In the genomic region with DNA sequence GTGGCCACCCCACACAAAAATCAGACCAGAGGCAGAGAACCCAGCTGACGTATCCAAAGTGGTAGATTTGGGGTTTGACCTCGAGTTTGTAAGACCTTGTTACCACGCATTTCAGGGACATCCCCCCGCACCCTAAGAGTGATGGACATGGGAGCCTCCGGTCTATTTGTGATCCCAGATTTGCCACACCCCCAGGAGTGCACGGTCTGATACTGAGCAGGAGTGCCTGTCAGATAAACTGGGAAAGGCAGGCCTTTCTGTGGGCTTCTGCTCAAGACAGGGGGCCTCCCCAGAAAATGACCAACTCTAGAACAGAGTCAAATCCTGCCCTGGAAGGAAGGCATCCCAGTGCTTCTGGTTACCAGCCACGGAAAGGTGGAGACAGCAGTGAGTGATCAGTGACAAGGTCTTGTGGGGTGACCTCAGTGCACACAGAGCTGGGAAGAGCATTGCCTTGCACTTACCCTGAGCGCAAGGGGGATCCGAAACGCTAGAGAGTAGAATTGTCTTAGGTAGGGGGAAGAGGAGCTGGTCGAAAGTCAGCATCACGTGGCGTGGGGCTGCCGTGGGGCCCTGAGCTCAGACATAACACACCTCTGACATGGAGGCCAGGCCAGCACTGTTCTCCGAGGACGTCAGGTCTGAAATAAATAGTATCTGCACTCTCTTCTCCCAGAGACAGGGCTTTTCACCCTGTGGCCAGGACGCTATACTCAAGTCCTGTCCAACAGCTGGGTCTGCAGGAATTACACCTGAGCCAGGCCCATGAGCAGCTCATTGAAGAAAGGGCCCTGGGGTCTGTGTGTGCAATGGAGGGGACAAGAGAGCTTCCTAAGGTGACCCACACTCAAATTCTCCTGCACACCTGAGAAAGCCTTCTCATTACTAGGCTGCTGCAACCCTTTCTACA, we compare ENCODE assay signal across 20 cellular contexts.
DNase-seq lines count a peak whose midpoint lies in the region; TF ChIP-seq lines count a peak whose summit lies in the region.
"Had no signal": no experiment of that assay in that cellular context is flagged by ENCODE, and none has a peak within 500 bp of the region (broad histone marks: within the 10 kb centered on the region; RNA-seq: fewer than 3 reads in every experiment).

No MANE protein-coding gene starts in this region.

- H3K27ac ChIP-seq in H9 (ENCODE audit: insufficient read length, low read depth, low read length) (no peak overlapping the region), VCaP (peak overlapping the region; percentile 59), spleen (no peak overlapping the region)
- H3K27ac ChIP-seq: Peyer's patch had no signal

- H3K4ac ChIP-seq in H9 (ENCODE audit: low read depth, low read length) = no peak overlapping the region

- no peak overlapping the region for H2BK20ac ChIP-seq in H9 (ENCODE audit: low read depth, low read length, poor library complexity, severe bottlenecking)

- H3K79me2 ChIP-seq in H9 (ENCODE audit: insufficient read depth, low read length) = no peaks in the 10 kb centered on the region

- no peak overlapping the region for H2AFZ ChIP-seq in H9 (ENCODE audit: low read length)

- H4K8ac ChIP-seq in H9 (replicated peaks; ENCODE audit: insufficient read length, low read depth, low read length) = no peak overlapping the region

- no peak overlapping the region for H4K91ac ChIP-seq in H9 (ENCODE audit: insufficient read length, low read depth, low read length)

- H3K9me3 Mint-ChIP-seq in H9 = no peaks in the 10 kb centered on the region; a peak in 2 of 5 replicates

- DNase-seq in H9 = peak; percentile 10
- DNase-seq in islet precursor cell = peak; percentile 37
- peak; percentile 51 for DNase-seq in spleen
- no peak for DNase-seq in GM10266 (ENCODE audit: extremely low spot score)
- DNase-seq in DMS153 (lab: John Stamatoyannopoulos, UW) = no peak
- no peak for DNase-seq in NCI-H345 treated with DMSO at 0.1 percent for 48 hours (lab: John Stamatoyannopoulos, UW; ENCODE audit: unreplicated experiment)
- DNase-seq: CD4-positive, CD25-positive, alpha-beta regulatory T cell; DMS79 treated with DMSO at 0.1 percent for 48 hours; H7; HFFc6; Kasumi-1; NCI-H1417; NCI-H1694 treated with DMSO at 0.1 percent for 48 hours; NCI-H2081 treated with DMSO at 0.1 percent for 48 hours; NCI-H2171 treated with DMSO at 0.1 percent for 48 hours; NCI-H446; NCI-H526 had no signal

- no peak for TF ChIP-seq CTCF in H9 (conservative IDR thresholded peaks at IDR 0.05)
- TF ChIP-seq CTCF in VCaP (conservative IDR thresholded peaks at IDR 0.05) = no peak
- no peak for TF ChIP-seq CTCF in spleen (IDR thresholded peaks at IDR 0.05 in 8 of 11, conservative IDR thresholded peaks at IDR 0.05 in 3 of 11)
- TF ChIP-seq CTCF in GM10266 (IDR thresholded peaks at IDR 0.05; ENCODE audit: control insufficient read depth, insufficient read depth, low read depth, missing control alignments) = no peak

- no peaks in the 10 kb centered on the region for H3K23me2 ChIP-seq in H9 (ENCODE audit: insufficient read length, low read depth, low read length, poor library complexity, severe bottlenecking)

- no peak for TF ChIP-seq POLR2A in spleen (IDR thresholded peaks at IDR 0.05)

- H3K79me1 ChIP-seq in H9 (ENCODE audit: insufficient read depth, low read depth, low read length, poor library complexity, severe bottlenecking) = no peaks in the 10 kb centered on the region

- H3K9me3 ChIP-seq in H9 (ENCODE audit: control insufficient read depth, low read depth, low read length) = no peaks in the 10 kb centered on the region
- H3K9me3 ChIP-seq in spleen = no peaks in the 10 kb centered on the region
- H3K9me3 ChIP-seq: Peyer's patch had no signal

- H3K56ac ChIP-seq in H9 (ENCODE audit: insufficient read length, low read depth, low read length) = no peak overlapping the region

- no peak overlapping the region for H3K9ac ChIP-seq in H9 (ENCODE audit: extremely low read depth, insufficient read length, low read length)

- H3K23ac ChIP-seq in H9 (ENCODE audit: insufficient read length, low read depth, low read length) = no peak overlapping the region

- no CpG with 5 or more reads among the region's 17 CpGs for WGBS in H9 (ENCODE audit: extremely low coverage, insufficient read length, low lambda C conversion rate)
- 74 to 90% (median 83%) methylated on average over 17 of the region's 17 CpGs for WGBS in spleen, 5 donors

- intact Hi-C loops in spleen (cut with DNase I; ENCODE audit: low total_unique reads) = no loop called here

- H3K27me3 ChIP-seq in H9 (ENCODE audit: insufficient read depth, low read length) (no peaks in the 10 kb centered on the region), spleen (replicated peaks in 1 of 7) (peaks cover 0 to 20% (median 0%) of the 10 kb centered on the region in 7 donors)
- H3K27me3 ChIP-seq: Peyer's patch had no signal

- no peak overlapping the region for H3K4me2 ChIP-seq in H9 (ENCODE audit: insufficient read depth, insufficient read length, low read length)

- no peak overlapping the region for H2AK5ac ChIP-seq in H9 (ENCODE audit: insufficient read length, low read length)

- H2BK15ac ChIP-seq in H9 (ENCODE audit: low read depth, low read length) = no peak overlapping the region

- no peaks in the 10 kb centered on the region for H3K36me3 ChIP-seq in spleen
- H3K36me3 ChIP-seq: Peyer's patch had no signal

- no peak overlapping the region for H3K4me3 ChIP-seq in spleen
- H3K4me3 ChIP-seq: GM12878, Peyer's patch had no signal

- no peak overlapping the region for H4K5ac ChIP-seq in H9 (ENCODE audit: insufficient read length, low read depth, low read length)

- no peak overlapping the region for H2BK120ac ChIP-seq in H9 (ENCODE audit: low read depth, low read length, poor library complexity, severe bottlenecking)

- no peak overlapping the region for H3T11ph ChIP-seq in H9 (ENCODE audit: low read length)

- peak overlapping the region in 1 of 3 experiments; percentile 4; a peak in 1 of 7 replicates for H3K27ac Mint-ChIP-seq in H9
- H3K27ac Mint-ChIP-seq: CD4-positive, CD25-positive, alpha-beta regulatory T cell; HFFc6 had no signal

- no peaks in the 10 kb centered on the region; a peak in 1 of 7 replicates for H3K36me3 Mint-ChIP-seq in H9 (ENCODE audit: insufficient read depth in 1 of 3, low read depth in 3 of 3)
- H3K36me3 Mint-ChIP-seq: CD4-positive, CD25-positive, alpha-beta regulatory T cell had no signal

- no peak overlapping the region for H3K4me3 Mint-ChIP-seq in H9
- H3K4me3 Mint-ChIP-seq: CD4-positive, CD25-positive, alpha-beta regulatory T cell; HFFc6 had no signal

- H3K18ac ChIP-seq in H9 (ENCODE audit: insufficient read length, low read depth, low read length) = no peak overlapping the region

- H2BK5ac ChIP-seq in H9 (ENCODE audit: insufficient read length, low read length) = no peak overlapping the region

- H3K4me1 Mint-ChIP-seq in H9 = 0 out of 4 replicates have a peak, but pooled peaks cover 0 to 8% of the 10 kb centered on the region in 2 experiments
- H3K4me1 Mint-ChIP-seq: CD4-positive, CD25-positive, alpha-beta regulatory T cell had no signal

- H3K14ac ChIP-seq in H9 (ENCODE audit: insufficient read depth, low read length) = no peak overlapping the region

- no peak overlapping the region for H2BK12ac ChIP-seq in H9 (ENCODE audit: insufficient read length, low read depth, low read length)

- H4K20me1 ChIP-seq in H9 (ENCODE audit: control insufficient read depth, insufficient read depth, insufficient read length) = no peaks in the 10 kb centered on the region

- no peaks in the 10 kb centered on the region for H3K4me1 ChIP-seq in H9 (ENCODE audit: insufficient read depth, low read length)
- no peaks in the 10 kb centered on the region for H3K4me1 ChIP-seq in spleen
- H3K4me1 ChIP-seq: Peyer's patch had no signal

- peaks cover 8% of the 10 kb centered on the region for H3K27me3 Mint-ChIP-seq in H9 (ENCODE audit: low read depth)

Comparison
In these comparisons a context has a peak if more than half of its experiments do, and no peak if none do; other contexts are left out.
1. DNase-seq: peak in H9 (single experiment), islet precursor cell (single experiment) and spleen (single experiment); none in GM10266 (single experiment), DMS153 (single experiment) and NCI-H345 treated with DMSO at 0.1 percent for 48 hours (single experiment).